13 cellular contexts compared by ENCODE assay signal in the genomic region with DNA sequence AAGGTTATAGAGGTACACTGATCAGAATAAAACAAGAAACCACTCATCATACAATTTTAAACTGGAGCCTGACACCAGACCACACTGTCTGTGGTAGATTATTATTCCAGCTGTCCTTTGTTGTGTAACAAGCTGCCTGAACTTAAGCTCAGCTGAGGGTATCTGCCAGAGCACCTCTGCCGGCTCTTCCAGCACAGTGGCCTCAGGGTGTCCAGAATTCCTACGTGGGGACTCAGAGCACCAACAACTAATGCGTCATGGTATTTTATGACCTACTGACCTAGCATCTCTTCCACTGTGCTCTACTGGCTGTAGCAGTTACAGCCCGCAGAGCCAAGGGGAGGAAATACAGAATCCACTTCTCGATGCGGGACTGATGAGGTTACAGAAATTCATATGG. TPM values are rescaled to one million over a fixed set of nuclear protein-coding genes. Genes with fewer than 3 reads are reported as not detected.
DNase-seq lines count a peak whose midpoint lies in the region; ATAC-seq and TF ChIP-seq lines count a peak whose summit lies in the region.
"Had no signal": no experiment of that assay in that cellular context is flagged by ENCODE, and none has a peak within 500 bp of the region (broad histone marks: within the 10 kb centered on the region; RNA-seq: fewer than 3 reads in every experiment).

No MANE protein-coding gene starts in this region.

- POLR2A ChIA-PET in PC-3 (lab: Charles Lee; ENCODE audit: unreplicated experiment) (no interaction called here), WTC11 (lab: Charles Lee) (interaction anchor here (0.7 kb wide), 1 partner anchor 1606 kb away, joined by 7 read pairs; no protein-coding TSS in a partner anchor)

- H3K27ac Mint-ChIP-seq in type B pancreatic cell (no peak overlapping the region), WTC11 (no peak overlapping the region)
- H3K27ac Mint-ChIP-seq: brain, T-helper 17 cell had no signal

- no peaks in the 10 kb centered on the region for H3K9me2 ChIP-seq in PC-3 (replicated peaks; ENCODE audit: low read length)

- no peaks in the 10 kb centered on the region for H3K9me3 ChIP-seq in PC-3 (ENCODE audit: low read length)
- H3K9me3 ChIP-seq in neutrophil: no peaks in the 10 kb centered on the region
- H3K9me3 ChIP-seq: esophagus squamous epithelium had no signal

- intact Hi-C loops in PC-3 (cut with micrococcal nuclease) (no loop called here), lower leg skin (cut with DNase I; ENCODE audit: low total_unique reads) (no loop called here)

- H3K27ac ChIP-seq in PC-3 (ENCODE audit: low read length): no peak overlapping the region
- H3K27ac ChIP-seq in neutrophil: peak overlapping the region; percentile 95
- H3K27ac ChIP-seq: esophagus squamous epithelium had no signal

- no peak overlapping the region for H3K9ac ChIP-seq in PC-3 (ENCODE audit: low read length)

- H3K4me1 Mint-ChIP-seq in type B pancreatic cell (ENCODE audit: unreplicated experiment): peaks cover 4% of the 10 kb centered on the region
- H3K4me1 Mint-ChIP-seq in WTC11: peaks cover 18% of the 10 kb centered on the region
- H3K4me1 Mint-ChIP-seq: brain had no signal

- TF ChIP-seq POLR2A in lower leg skin (IDR thresholded peaks at IDR 0.05): no peak

- BruUV-seq in PC-3 (replicated peaks; lab: Mats Ljungman, UMichigan): no TSS peak

- 72 to 79% methylated on average over 6 of the region's 6 CpGs for WGBS in lower leg skin, 2 donors

- H3K4me1 ChIP-seq in PC-3 (ENCODE audit: insufficient read depth, low read length) (peaks cover 5% of the 10 kb centered on the region), neutrophil (ENCODE audit: control insufficient read depth in 1 of 2, insufficient read depth in 1 of 2, low read depth in 1 of 2, low read length in 1 of 2) (peaks cover 71 to 80% of the 10 kb centered on the region in 2 experiments)

- no peaks in the 10 kb centered on the region for H3K36me3 ChIP-seq in PC-3 (ENCODE audit: low read depth, low read length)
- H3K36me3 ChIP-seq in neutrophil: no peaks in the 10 kb centered on the region
- H3K36me3 ChIP-seq: esophagus squamous epithelium had no signal

- no peaks in the 10 kb centered on the region for H3F3A ChIP-seq in PC-3 (ENCODE audit: low read length, unreplicated experiment)

- H3K9me3 Mint-ChIP-seq in type B pancreatic cell: no peaks in the 10 kb centered on the region
- peaks cover 13% of the 10 kb centered on the region for H3K9me3 Mint-ChIP-seq in WTC11

- DNase-seq in ELF-1 (ENCODE audit: low read depth, low spot score) (peak; percentile 90), PC-3 (peak; percentile 94), dedifferentiated amniotic fluid mesenchymal stem cell (ENCODE audit: extremely low spot score) (peak; percentile 58), type B pancreatic cell (ENCODE audit: extremely low spot score, unreplicated experiment) (no peak), WTC11 (ENCODE audit: low spot score) (no peak), lower leg skin (ENCODE audit: low spot score in 2 of 2) (no peak)
- no peak for DNase-seq in activated CD4-positive, alpha-beta T cell treated with anti-CD3 and anti-CD28 coated beads for 1 hour
- DNase-seq: esophagus squamous epithelium, NCI-H524, T-helper 17 cell had no signal

- H3K36me3 Mint-ChIP-seq in type B pancreatic cell (no peaks in the 10 kb centered on the region), WTC11 (peaks cover 13% of the 10 kb centered on the region)
- H3K36me3 Mint-ChIP-seq: brain had no signal

- H4K20me1 ChIP-seq in PC-3 (ENCODE audit: low read length): no peaks in the 10 kb centered on the region

- CTCF ChIA-PET in PC-3 (lab: Charles Lee) (no interaction called here), WTC11 (lab: Charles Lee) (no interaction called here)

- no peak overlapping the region for H3K4me3 Mint-ChIP-seq in type B pancreatic cell
- H3K4me3 Mint-ChIP-seq in WTC11: no peak overlapping the region
- H3K4me3 Mint-ChIP-seq: brain, T-helper 17 cell had no signal

- no peaks in the 10 kb centered on the region for H3K27me3 ChIP-seq in PC-3 (ENCODE audit: low read length)
- no peaks in the 10 kb centered on the region for H3K27me3 ChIP-seq in neutrophil
- H3K27me3 ChIP-seq: esophagus squamous epithelium had no signal

- H2AFZ ChIP-seq in PC-3 (ENCODE audit: low read length): no peak overlapping the region

- ATAC-seq in PC-3 (peak; percentile 98), WTC11 (no peak)
- ATAC-seq: T-helper 17 cell had no signal

- H3K79me2 ChIP-seq in PC-3 (ENCODE audit: low read length): no peaks in the 10 kb centered on the region

- H3K27me3 Mint-ChIP-seq in type B pancreatic cell (no peaks in the 10 kb centered on the region), WTC11 (ENCODE audit: low read depth) (peaks cover 11% of the 10 kb centered on the region)
- H3K27me3 Mint-ChIP-seq: brain had no signal

- TF ChIP-seq CTCF in PC-3 (conservative IDR thresholded peaks at IDR 0.05; ENCODE audit: low read depth, low read length) (no peak), neutrophil (IDR thresholded peaks at IDR 0.05) (no peak), type B pancreatic cell (conservative IDR thresholded peaks at IDR 0.05) (no peak), WTC11 (IDR thresholded peaks at IDR 0.05) (no peak), lower leg skin (IDR thresholded peaks at IDR 0.05) (no peak)

- H3K4me2 ChIP-seq in PC-3 (ENCODE audit: low read length): no peak overlapping the region

- H3K4me3 ChIP-seq in PC-3 (ENCODE audit: low read length) (no peak overlapping the region), neutrophil (ENCODE audit: low read depth in 1 of 2, low read length in 1 of 2) (no peak overlapping the region), lower leg skin (ENCODE audit: low read depth, poor library complexity, severe bottlenecking) (no peak overlapping the region)
- H3K4me3 ChIP-seq: esophagus squamous epithelium, skin epidermis had no signal

TF ChIP-seq in WTC11, 78 proteins besides CTCF, POLR2A, EP300 and RAD21 (continues in another document):
- TF ChIP-seq ETV6 (CRISPR knock-in tag; IDR thresholded peaks at IDR 0.05): no peak
- TF ChIP-seq, protein P1, sequence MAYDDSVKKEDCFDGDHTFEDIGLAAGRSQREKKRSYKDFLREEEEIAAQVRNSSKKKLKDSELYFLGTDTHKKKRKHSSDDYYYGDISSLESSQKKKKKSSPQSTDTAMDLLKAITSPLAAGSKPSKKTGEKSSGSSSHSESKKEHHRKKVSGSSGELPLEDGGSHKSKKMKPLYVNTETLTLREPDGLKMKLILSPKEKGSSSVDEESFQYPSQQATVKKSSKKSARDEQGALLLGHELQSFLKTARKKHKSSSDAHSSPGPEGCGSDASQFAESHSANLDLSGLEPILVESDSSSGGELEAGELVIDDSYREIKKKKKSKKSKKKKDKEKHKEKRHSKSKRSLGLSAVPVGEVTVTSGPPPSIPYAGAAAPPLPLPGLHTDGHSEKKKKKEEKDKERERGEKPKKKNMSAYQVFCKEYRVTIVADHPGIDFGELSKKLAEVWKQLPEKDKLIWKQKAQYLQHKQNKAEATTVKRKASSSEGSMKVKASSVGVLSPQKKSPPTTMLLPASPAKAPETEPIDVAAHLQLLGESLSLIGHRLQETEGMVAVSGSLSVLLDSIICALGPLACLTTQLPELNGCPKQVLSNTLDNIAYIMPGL (CRISPR knock-in tag; IDR thresholded peaks at IDR 0.05): no peak
- TF ChIP-seq ZNF423 (CRISPR knock-in tag; IDR thresholded peaks at IDR 0.05): no peak
- TF ChIP-seq FOXK1 (CRISPR knock-in tag; IDR thresholded peaks at IDR 0.05): no peak
- no peak for TF ChIP-seq ATF1 (CRISPR knock-in tag; IDR thresholded peaks at IDR 0.05)
- TF ChIP-seq, protein P2, sequence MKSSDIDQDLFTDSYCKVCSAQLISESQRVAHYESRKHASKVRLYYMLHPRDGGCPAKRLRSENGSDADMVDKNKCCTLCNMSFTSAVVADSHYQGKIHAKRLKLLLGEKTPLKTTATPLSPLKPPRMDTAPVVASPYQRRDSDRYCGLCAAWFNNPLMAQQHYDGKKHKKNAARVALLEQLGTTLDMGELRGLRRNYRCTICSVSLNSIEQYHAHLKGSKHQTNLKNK (CRISPR knock-in tag; IDR thresholded peaks at IDR 0.05): no peak
- no peak for TF ChIP-seq NFATC4 (CRISPR knock-in tag; IDR thresholded peaks at IDR 0.05)
- no peak for TF ChIP-seq JAZF1 (CRISPR knock-in tag; IDR thresholded peaks at IDR 0.05)
- TF ChIP-seq, protein P3, sequence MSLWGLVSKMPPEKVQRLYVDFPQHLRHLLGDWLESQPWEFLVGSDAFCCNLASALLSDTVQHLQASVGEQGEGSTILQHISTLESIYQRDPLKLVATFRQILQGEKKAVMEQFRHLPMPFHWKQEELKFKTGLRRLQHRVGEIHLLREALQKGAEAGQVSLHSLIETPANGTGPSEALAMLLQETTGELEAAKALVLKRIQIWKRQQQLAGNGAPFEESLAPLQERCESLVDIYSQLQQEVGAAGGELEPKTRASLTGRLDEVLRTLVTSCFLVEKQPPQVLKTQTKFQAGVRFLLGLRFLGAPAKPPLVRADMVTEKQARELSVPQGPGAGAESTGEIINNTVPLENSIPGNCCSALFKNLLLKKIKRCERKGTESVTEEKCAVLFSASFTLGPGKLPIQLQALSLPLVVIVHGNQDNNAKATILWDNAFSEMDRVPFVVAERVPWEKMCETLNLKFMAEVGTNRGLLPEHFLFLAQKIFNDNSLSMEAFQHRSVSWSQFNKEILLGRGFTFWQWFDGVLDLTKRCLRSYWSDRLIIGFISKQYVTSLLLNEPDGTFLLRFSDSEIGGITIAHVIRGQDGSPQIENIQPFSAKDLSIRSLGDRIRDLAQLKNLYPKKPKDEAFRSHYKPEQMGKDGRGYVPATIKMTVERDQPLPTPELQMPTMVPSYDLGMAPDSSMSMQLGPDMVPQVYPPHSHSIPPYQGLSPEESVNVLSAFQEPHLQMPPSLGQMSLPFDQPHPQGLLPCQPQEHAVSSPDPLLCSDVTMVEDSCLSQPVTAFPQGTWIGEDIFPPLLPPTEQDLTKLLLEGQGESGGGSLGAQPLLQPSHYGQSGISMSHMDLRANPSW (CRISPR knock-in tag; conservative IDR thresholded peaks at IDR 0.05; ENCODE audit: low read depth): no peak

RNA-seq across cellular contexts. Expression of a gene that starts 15.6 kb away (rescaled TPM):
- 113 and 130 TPM in 2 replicates for total RNA-seq in PC-3 (2014; rRNA removed)
- total RNA-seq in type B pancreatic cell (ENCODE audit: low replicate concordance): 81.6 and 92.1 TPM in 2 replicates
- total RNA-seq in WTC11 (2021): 85.0 to 101 TPM (median 86.1 TPM) in 3 replicates
- total RNA-seq in lower leg skin: 100 to 1,000 TPM; 126 to 140 (median 131) TPM

Comparison
In these comparisons a context has a peak if more than half of its experiments do, and no peak if none do; other contexts are left out.
1. DNase-seq: peak in ELF-1 (single experiment), PC-3 (single experiment) and dedifferentiated amniotic fluid mesenchymal stem cell (single experiment); none in type B pancreatic cell (single experiment), WTC11 (single experiment), activated CD4-positive, alpha-beta T cell treated with anti-CD3 and anti-CD28 coated beads for 1 hour (single experiment) and lower leg skin (0 of 2).